ENCODE assay signal across 15 cellular contexts in the genomic region with DNA sequence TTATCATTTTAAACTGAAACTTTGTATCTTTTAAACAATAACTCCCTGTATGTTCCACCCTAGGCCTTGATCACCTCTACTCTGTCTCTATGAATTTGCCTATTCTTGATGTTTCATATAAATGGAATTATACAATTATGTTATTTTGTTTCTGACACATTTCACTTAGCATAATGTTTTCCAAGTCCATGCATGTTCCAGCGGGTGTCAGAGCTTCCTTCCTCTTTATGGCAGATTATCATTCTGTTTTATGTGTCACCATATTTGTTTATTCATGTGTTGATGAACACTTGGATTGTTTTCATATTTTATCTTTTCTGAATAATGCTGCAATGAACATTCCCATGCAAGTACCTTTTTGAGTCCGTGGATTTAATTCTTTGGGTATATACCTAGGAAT. TPM values are rescaled to one million over a fixed set of nuclear protein-coding genes. Genes with fewer than 3 reads are reported as not detected.
"Had no signal": no experiment of that assay in that cellular context is flagged by ENCODE, and none has a peak within 500 bp of the region (broad histone marks: within the 10 kb centered on the region; RNA-seq: fewer than 3 reads in every experiment).

No MANE protein-coding gene starts in this region.

RNA-seq across cellular contexts. Expression of a gene that starts 3.2 kb away (rescaled TPM):
- total RNA-seq: activated CD4-positive, alpha-beta memory T cell treated with anti-CD3 and anti-CD28 coated beads, Interleukin-2, amount 10 ng/mL, durations not matched to agents 7 days and 5 days; activated CD4-positive, alpha-beta T cell treated with anti-CD3 and anti-CD28 coated beads for 36 hours; activated CD4-positive, alpha-beta T cell treated with anti-CD3 and anti-CD28 coated beads, Interleukin-2, amount 10 ng/mL, durations not matched to agents 7 days and 5 days; activated CD8-positive, alpha-beta memory T cell treated with anti-CD3 and anti-CD28 coated beads, Interleukin-2, amount 10 ng/mL, durations not matched to agents 7 days and 5 days; activated CD8-positive, alpha-beta T cell treated with anti-CD3 and anti-CD28 coated beads, Interleukin-2, amount 10 ng/mL, durations not matched to agents 7 days and 5 days; activated naive CD8-positive, alpha-beta T cell treated with anti-CD3 and anti-CD28 coated beads, Interleukin-2, amount 10 ng/mL, durations not matched to agents 7 days and 5 days; activated T-helper 2 cell treated with anti-CD3 and anti-CD28 coated beads, Interferon-gamma antibody, Interleukin-2, Interleukin-4, amounts not matched to agents 10 μg/mL and 5 μg/mL and 100 μg/mL, durations not matched to agents 14 hours and 24 hours and 36 hours; ascending aorta; cardiac septum; T-cell; T-helper 1 cell treated with Interleukin-12 subunit alpha and Interleukin-12 subunit beta and Interleukin-4 antibody, amounts not matched to agents 30 ng/mL and 1 ng/mL, for 36 hours; T-helper 2 cell treated with Interferon-gamma antibody and Interleukin-4, amounts not matched to agents 100 ng/mL and 5 ng/mL, for 36 hours; WTC11 had no signal
- polyA plus RNA-seq: adipose tissue had no signal

RNA-seq across cellular contexts. Expression of a gene that starts 35.0 kb away (rescaled TPM):
- total RNA-seq: activated CD4-positive, alpha-beta memory T cell treated with anti-CD3 and anti-CD28 coated beads, Interleukin-2, amount 10 ng/mL, durations not matched to agents 7 days and 5 days; activated CD4-positive, alpha-beta T cell treated with anti-CD3 and anti-CD28 coated beads for 36 hours; activated CD4-positive, alpha-beta T cell treated with anti-CD3 and anti-CD28 coated beads, Interleukin-2, amount 10 ng/mL, durations not matched to agents 7 days and 5 days; activated CD8-positive, alpha-beta memory T cell treated with anti-CD3 and anti-CD28 coated beads, Interleukin-2, amount 10 ng/mL, durations not matched to agents 7 days and 5 days; activated CD8-positive, alpha-beta T cell treated with anti-CD3 and anti-CD28 coated beads, Interleukin-2, amount 10 ng/mL, durations not matched to agents 7 days and 5 days; activated naive CD8-positive, alpha-beta T cell treated with anti-CD3 and anti-CD28 coated beads, Interleukin-2, amount 10 ng/mL, durations not matched to agents 7 days and 5 days; activated T-helper 2 cell treated with anti-CD3 and anti-CD28 coated beads, Interferon-gamma antibody, Interleukin-2, Interleukin-4, amounts not matched to agents 10 μg/mL and 5 μg/mL and 100 μg/mL, durations not matched to agents 14 hours and 24 hours and 36 hours; ascending aorta; cardiac septum; T-cell; T-helper 1 cell treated with Interleukin-12 subunit alpha and Interleukin-12 subunit beta and Interleukin-4 antibody, amounts not matched to agents 30 ng/mL and 1 ng/mL, for 36 hours; T-helper 17 cell; T-helper 2 cell treated with Interferon-gamma antibody and Interleukin-4, amounts not matched to agents 100 ng/mL and 5 ng/mL, for 36 hours; WTC11 had no signal
- polyA plus RNA-seq: adipose tissue had no signal

RNA-seq across cellular contexts. Expression of a gene that starts 54.3 kb away (rescaled TPM):
- total RNA-seq: activated CD4-positive, alpha-beta memory T cell treated with anti-CD3 and anti-CD28 coated beads, Interleukin-2, amount 10 ng/mL, durations not matched to agents 7 days and 5 days; activated CD4-positive, alpha-beta T cell treated with anti-CD3 and anti-CD28 coated beads for 36 hours; activated CD4-positive, alpha-beta T cell treated with anti-CD3 and anti-CD28 coated beads, Interleukin-2, amount 10 ng/mL, durations not matched to agents 7 days and 5 days; activated CD8-positive, alpha-beta memory T cell treated with anti-CD3 and anti-CD28 coated beads, Interleukin-2, amount 10 ng/mL, durations not matched to agents 7 days and 5 days; activated CD8-positive, alpha-beta T cell treated with anti-CD3 and anti-CD28 coated beads, Interleukin-2, amount 10 ng/mL, durations not matched to agents 7 days and 5 days; activated naive CD8-positive, alpha-beta T cell treated with anti-CD3 and anti-CD28 coated beads, Interleukin-2, amount 10 ng/mL, durations not matched to agents 7 days and 5 days; activated T-helper 2 cell treated with anti-CD3 and anti-CD28 coated beads, Interferon-gamma antibody, Interleukin-2, Interleukin-4, amounts not matched to agents 10 μg/mL and 5 μg/mL and 100 μg/mL, durations not matched to agents 14 hours and 24 hours and 36 hours; ascending aorta; cardiac septum; T-cell; T-helper 1 cell treated with Interleukin-12 subunit alpha and Interleukin-12 subunit beta and Interleukin-4 antibody, amounts not matched to agents 30 ng/mL and 1 ng/mL, for 36 hours; T-helper 17 cell; T-helper 2 cell treated with Interferon-gamma antibody and Interleukin-4, amounts not matched to agents 100 ng/mL and 5 ng/mL, for 36 hours; WTC11 had no signal
- polyA plus RNA-seq: adipose tissue had no signal
